Comparison of ENCODE assay signal across 8 cellular contexts in the genomic region with DNA sequence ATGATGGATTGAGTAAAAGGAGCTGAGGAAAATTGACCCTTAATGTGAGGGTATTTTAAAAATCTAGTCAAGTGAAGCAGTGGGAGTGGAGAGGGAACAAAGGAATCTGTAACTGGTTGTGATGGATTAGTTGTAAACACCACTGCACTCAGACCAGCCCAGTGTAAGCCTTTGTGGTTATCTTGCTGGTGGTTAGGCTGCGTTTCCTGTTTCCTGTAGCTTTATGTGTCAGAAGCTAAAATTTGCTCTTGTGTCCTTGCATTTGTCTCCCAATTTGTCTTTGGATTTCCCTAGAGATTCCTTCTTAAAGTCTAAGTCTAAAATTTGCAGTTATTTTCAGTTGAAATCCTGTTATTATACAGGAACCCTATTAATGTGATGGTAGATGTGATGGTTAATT. TPM values are rescaled to one million over a fixed set of nuclear protein-coding genes. Genes with fewer than 3 reads are reported as not detected.
DNase-seq lines count a peak whose midpoint lies in the region; ATAC-seq, FAIRE-seq and TF ChIP-seq lines count a peak whose summit lies in the region.

No MANE protein-coding gene starts in this region.

- H3K9me3 ChIP-seq in PC-9 (ENCODE audit: insufficient read depth, low read depth) (no peaks in the 10 kb centered on the region), HepG2 (ENCODE audit: low read length) (no peaks in the 10 kb centered on the region)

- TF ChIP-seq POLR2A in HepG2 (IDR thresholded peaks at IDR 0.05; ENCODE audit: insufficient read depth in 1 of 2, low read depth in 2 of 2, low read length in 2 of 2): no peak

- H3K4me1 ChIP-seq in PC-9 (replicated peaks; ENCODE audit: insufficient read depth): no peaks in the 10 kb centered on the region
- no peaks in the 10 kb centered on the region for H3K4me1 ChIP-seq in HepG2 (ENCODE audit: insufficient read depth, low read length)

- H3K79me2 ChIP-seq in PC-9 (ENCODE audit: low read depth) (no peaks in the 10 kb centered on the region), HepG2 (ENCODE audit: insufficient read depth, low read length) (no peaks in the 10 kb centered on the region)

- WGBS in HepG2 (ENCODE audit: low lambda C conversion rate): 6% methylated on average over 1 of the region's 1 CpG

- H3K9ac ChIP-seq in HepG2 (ENCODE audit: insufficient read depth, low read depth, low read length): no peak overlapping the region

- H2AFZ ChIP-seq in PC-9 (no peak overlapping the region), HepG2 (ENCODE audit: low read length) (no peak overlapping the region)

- in situ Hi-C loops in ACHN (cut with HindIII; ENCODE audit: low pct_ligation_motif_present, low pct_unique_long_range_greater_than_20kb, low sequenced_read_pairs) (no loop called here), HepG2 (cut with HindIII; ENCODE audit: extremely low pct_ligation_motif_present, low pct_unique_long_range_greater_than_20kb) (no loop called here)

- H3F3A ChIP-seq in PC-9 (ENCODE audit: insufficient read depth, low read depth): no peaks in the 10 kb centered on the region

- no peak for TF ChIP-seq CTCF in kidney epithelial cell (IDR thresholded peaks at IDR 0.05; ENCODE audit: insufficient read depth, low read length, poor library complexity, severe bottlenecking)
- no peak for TF ChIP-seq CTCF in PC-9 (conservative IDR thresholded peaks at IDR 0.05)
- no peak for TF ChIP-seq CTCF in HepG2 (CRISPR knock-in tag; IDR thresholded peaks at IDR 0.05)

- BruUV-seq in PC-9 (replicated peaks; lab: Mats Ljungman, UMichigan) (no TSS peak), HepG2 (replicated peaks; lab: Mats Ljungman, UMichigan) (no TSS peak)

- H3K4me2 ChIP-seq in PC-9: no peak overlapping the region
- no peak overlapping the region for H3K4me2 ChIP-seq in HepG2 (ENCODE audit: low read depth, low read length)

- peak; percentile 90 for ATAC-seq in GM18517 (IDR thresholded peaks at IDR 0.05; ENCODE audit: unreplicated experiment)
- ATAC-seq in HG02571 (IDR thresholded peaks at IDR 0.05; ENCODE audit: unreplicated experiment): peak; percentile 71
- no peak for ATAC-seq in HepG2

- TF ChIP-seq EP300 in HepG2 (IDR thresholded peaks at IDR 0.05; ENCODE audit: low read depth in 2 of 2, low read length in 2 of 2) (no peak), HepG2 (CRISPR knock-in tag; IDR thresholded peaks at IDR 0.05; ENCODE audit: borderline replicate concordance) (no peak)

- intact Hi-C loops in PC-9 (cut with micrococcal nuclease; ENCODE audit: unreplicated experiment): no loop called here
- intact Hi-C loops in HepG2 (cut with micrococcal nuclease; ENCODE audit: unreplicated experiment): no loop called here

- H4K20me1 ChIP-seq in PC-9 (ENCODE audit: insufficient read depth) (no peaks in the 10 kb centered on the region), HepG2 (ENCODE audit: insufficient read depth, low read length) (no peaks in the 10 kb centered on the region)

- no peak for TF ChIP-seq RAD21 in HepG2 (CRISPR knock-in tag; IDR thresholded peaks at IDR 0.05)

- no peak overlapping the region for H3K27ac ChIP-seq in PC-9
- no peak overlapping the region for H3K27ac ChIP-seq in HepG2 (ENCODE audit: extremely low read length, insufficient read depth, low read length)

- DNase-seq in NCI-H69 (lab: John Stamatoyannopoulos, UW) (peak; percentile 7), kidney epithelial cell (ENCODE audit: low read depth) (peak; percentile 19), PC-9 (no peak), ACHN (no peak), HepG2 (ENCODE audit: low spot score) (no peak)
- no peak for DNase-seq in activated CD4-positive, CD25-positive, alpha-beta regulatory T cell (lab: John Stamatoyannopoulos, UW)

- no peaks in the 10 kb centered on the region for H3K9me2 ChIP-seq in PC-9 (ENCODE audit: insufficient read depth)

- no peak for FAIRE-seq in HepG2 (lab: Jason Lieb, UNC)

- H3K27me3 ChIP-seq in kidney epithelial cell (ENCODE audit: control insufficient read depth, insufficient read depth, low read length) (no peaks in the 10 kb centered on the region), PC-9 (ENCODE audit: insufficient read depth, low read depth) (no peaks in the 10 kb centered on the region), HepG2 (ENCODE audit: control insufficient read depth in 1 of 2, insufficient read depth in 2 of 2, low read length in 2 of 2) (no peaks in the 10 kb centered on the region)

- CTCF ChIA-PET in PC-9 (lab: Charles Lee) (no interaction called here), HepG2 (lab: Yijun Ruan, JAX; ENCODE audit: low intra/inter-chr PET ratio, low total read pairs) (no interaction called here)

- H3K36me3 ChIP-seq in kidney epithelial cell (ENCODE audit: control insufficient read depth, insufficient read depth, low read length) (no peaks in the 10 kb centered on the region), PC-9 (ENCODE audit: low read depth) (no peaks in the 10 kb centered on the region), HepG2 (replicated peaks in 1 of 2; ENCODE audit: control insufficient read depth in 1 of 2, insufficient read depth in 2 of 2, low read length in 2 of 2) (no peaks in the 10 kb centered on the region)

- H3K4me3 ChIP-seq in kidney epithelial cell (ENCODE audit: low read depth, low read length) (no peak overlapping the region), PC-9 (no peak overlapping the region), HepG2 (replicated peaks in 1 of 3; ENCODE audit: insufficient read depth in 1 of 3, low read depth in 2 of 3, low read length in 3 of 3) (no peak overlapping the region)

- POLR2A ChIA-PET in PC-9 (lab: Charles Lee; ENCODE audit: unreplicated experiment) (no interaction called here), HepG2 (lab: Yijun Ruan, JAX) (no interaction called here)

RNA-seq across cellular contexts. Expression of a gene that starts 6.3 kb away (rescaled TPM):
- total RNA-seq in kidney epithelial cell (not detected in 2 replicates), PC-9 (2021) (not detected in 2 replicates), HepG2 (2016; rRNA removed; fragmentation: Illumina TruSeq; extraction: Trizol) (not detected in 2 replicates)
- not detected in 2 replicates for total RNA-seq in HepG2 (2016; cell fraction: cytosol; rRNA removed; fragmentation: Illumina TruSeq; extraction: Trizol; ENCODE audit: low read depth)
- total RNA-seq in HepG2 (2016; cell fraction: insoluble cytoplasmic fraction; rRNA removed; fragmentation: Illumina TruSeq; extraction: Trizol): not detected in 2 replicates
- total RNA-seq in HepG2 (2016; cell fraction: membrane; rRNA removed; fragmentation: Illumina TruSeq; extraction: Trizol): not detected in 2 replicates
- not detected in 2 replicates for total RNA-seq in HepG2 (2016; cell fraction: nucleus; rRNA removed; fragmentation: Illumina TruSeq; extraction: Trizol)
- not detected in 2 replicates for polyA plus RNA-seq in HepG2 (2011; rRNA removed)
- polyA plus RNA-seq in HepG2 (2011; cell fraction: cytosol; rRNA removed): not detected in 2 replicates
- not detected in 2 replicates for polyA plus RNA-seq in HepG2 (2011; cell fraction: nucleus; rRNA removed)
- not detected in 2 replicates for polyA plus RNA-seq in HepG2 (2012)
- polyA plus RNA-seq in HepG2 (2016; cell fraction: cytosol; fragmentation: Illumina TruSeq; extraction: Trizol; ENCODE audit: low read depth): not detected in 2 replicates
- polyA plus RNA-seq in HepG2 (2016; cell fraction: insoluble cytoplasmic fraction; fragmentation: Illumina TruSeq; extraction: Trizol; ENCODE audit: low read depth): not detected in 2 replicates
- polyA plus RNA-seq in HepG2 (2016; cell fraction: membrane; fragmentation: Illumina TruSeq; extraction: Trizol; ENCODE audit: low read depth): not detected in 2 replicates
- not detected in 2 replicates for polyA plus RNA-seq in HepG2 (2016; cell fraction: nucleus; fragmentation: Illumina TruSeq; extraction: Trizol; ENCODE audit: insufficient read depth, low read depth)
- polyA minus RNA-seq in HepG2 (2011; rRNA and poly(A)+ RNA removed; ENCODE audit: low replicate concordance): not detected in 2 replicates
- not detected in 2 replicates for polyA minus RNA-seq in HepG2 (2011; cell fraction: cytosol; rRNA and poly(A)+ RNA removed)
- not detected in 2 replicates for polyA minus RNA-seq in HepG2 (2011; cell fraction: nucleus; rRNA and poly(A)+ RNA removed)

RNA-seq across cellular contexts. Expression of a gene that starts 18.5 kb away (rescaled TPM):
- total RNA-seq in kidney epithelial cell (not detected in 2 replicates), PC-9 (2021) (not detected in 2 replicates), HepG2 (2016; rRNA removed; fragmentation: Illumina TruSeq; extraction: Trizol) (not detected in 2 replicates)
- total RNA-seq in HepG2 (2016; cell fraction: cytosol; rRNA removed; fragmentation: Illumina TruSeq; extraction: Trizol; ENCODE audit: low read depth): not detected in 2 replicates
- total RNA-seq in HepG2 (2016; cell fraction: insoluble cytoplasmic fraction; rRNA removed; fragmentation: Illumina TruSeq; extraction: Trizol): not detected in 2 replicates
- not detected in 2 replicates for total RNA-seq in HepG2 (2016; cell fraction: membrane; rRNA removed; fragmentation: Illumina TruSeq; extraction: Trizol)
- total RNA-seq in HepG2 (2016; cell fraction: nucleus; rRNA removed; fragmentation: Illumina TruSeq; extraction: Trizol): not detected in 2 replicates
- not detected in 2 replicates for polyA plus RNA-seq in HepG2 (2011; rRNA removed)
- polyA plus RNA-seq in HepG2 (2011; cell fraction: cytosol; rRNA removed): not detected in 2 replicates
- not detected in 2 replicates for polyA plus RNA-seq in HepG2 (2011; cell fraction: nucleus; rRNA removed)
- not detected in 2 replicates for polyA plus RNA-seq in HepG2 (2012)
- polyA plus RNA-seq in HepG2 (2016; cell fraction: cytosol; fragmentation: Illumina TruSeq; extraction: Trizol; ENCODE audit: low read depth): not detected in 2 replicates
- polyA plus RNA-seq in HepG2 (2016; cell fraction: insoluble cytoplasmic fraction; fragmentation: Illumina TruSeq; extraction: Trizol; ENCODE audit: low read depth): not detected in 2 replicates
- polyA plus RNA-seq in HepG2 (2016; cell fraction: membrane; fragmentation: Illumina TruSeq; extraction: Trizol; ENCODE audit: low read depth): not detected in 2 replicates
- polyA plus RNA-seq in HepG2 (2016; cell fraction: nucleus; fragmentation: Illumina TruSeq; extraction: Trizol; ENCODE audit: insufficient read depth, low read depth): not detected in 2 replicates
- polyA minus RNA-seq in HepG2 (2011; rRNA and poly(A)+ RNA removed; ENCODE audit: low replicate concordance): not detected in 2 replicates
- not detected in 2 replicates for polyA minus RNA-seq in HepG2 (2011; cell fraction: cytosol; rRNA and poly(A)+ RNA removed)
- polyA minus RNA-seq in HepG2 (2011; cell fraction: nucleus; rRNA and poly(A)+ RNA removed): not detected in 2 replicates

RNA-seq across cellular contexts. Expression of a gene that starts 27.2 kb away (rescaled TPM):
- not detected in 2 replicates for total RNA-seq in kidney epithelial cell
- not detected in 2 replicates for total RNA-seq in PC-9 (2021)
- total RNA-seq in HepG2 (2016; rRNA removed; fragmentation: Illumina TruSeq; extraction: Trizol): not detected in 2 replicates
- total RNA-seq in HepG2 (2016; cell fraction: cytosol; rRNA removed; fragmentation: Illumina TruSeq; extraction: Trizol; ENCODE audit: low read depth): not detected in 2 replicates
- not detected in 2 replicates for total RNA-seq in HepG2 (2016; cell fraction: insoluble cytoplasmic fraction; rRNA removed; fragmentation: Illumina TruSeq; extraction: Trizol)
- total RNA-seq in HepG2 (2016; cell fraction: membrane; rRNA removed; fragmentation: Illumina TruSeq; extraction: Trizol): not detected in 2 replicates
- not detected in 2 replicates for total RNA-seq in HepG2 (2016; cell fraction: nucleus; rRNA removed; fragmentation: Illumina TruSeq; extraction: Trizol)
- polyA plus RNA-seq in HepG2 (2011; rRNA removed): not detected in 2 replicates
- not detected in 2 replicates for polyA plus RNA-seq in HepG2 (2011; cell fraction: cytosol; rRNA removed)
- not detected in 2 replicates for polyA plus RNA-seq in HepG2 (2011; cell fraction: nucleus; rRNA removed)
- polyA plus RNA-seq in HepG2 (2012): not detected in 2 replicates
- polyA plus RNA-seq in HepG2 (2016; cell fraction: cytosol; fragmentation: Illumina TruSeq; extraction: Trizol; ENCODE audit: low read depth): not detected in 2 replicates
- not detected in 2 replicates for polyA plus RNA-seq in HepG2 (2016; cell fraction: insoluble cytoplasmic fraction; fragmentation: Illumina TruSeq; extraction: Trizol; ENCODE audit: low read depth)
- polyA plus RNA-seq in HepG2 (2016; cell fraction: membrane; fragmentation: Illumina TruSeq; extraction: Trizol; ENCODE audit: low read depth): not detected in 2 replicates
- polyA plus RNA-seq in HepG2 (2016; cell fraction: nucleus; fragmentation: Illumina TruSeq; extraction: Trizol; ENCODE audit: insufficient read depth, low read depth): not detected in 2 replicates
- polyA minus RNA-seq in HepG2 (2011; rRNA and poly(A)+ RNA removed; ENCODE audit: low replicate concordance): not detected in 2 replicates
- polyA minus RNA-seq in HepG2 (2011; cell fraction: cytosol; rRNA and poly(A)+ RNA removed): not detected in 2 replicates
- not detected in 2 replicates for polyA minus RNA-seq in HepG2 (2011; cell fraction: nucleus; rRNA and poly(A)+ RNA removed)

RNA-seq across cellular contexts. Expression of a gene that starts 41.8 kb away (rescaled TPM):
- total RNA-seq in kidney epithelial cell (not detected in 2 replicates), PC-9 (2021) (not detected in 2 replicates), HepG2 (2016; rRNA removed; fragmentation: Illumina TruSeq; extraction: Trizol) (not detected in 2 replicates)
- not detected in 2 replicates for total RNA-seq in HepG2 (2016; cell fraction: cytosol; rRNA removed; fragmentation: Illumina TruSeq; extraction: Trizol; ENCODE audit: low read depth)
- total RNA-seq in HepG2 (2016; cell fraction: insoluble cytoplasmic fraction; rRNA removed; fragmentation: Illumina TruSeq; extraction: Trizol): not detected in 2 replicates
- total RNA-seq in HepG2 (2016; cell fraction: membrane; rRNA removed; fragmentation: Illumina TruSeq; extraction: Trizol): not detected in 2 replicates
- not detected in 2 replicates for total RNA-seq in HepG2 (2016; cell fraction: nucleus; rRNA removed; fragmentation: Illumina TruSeq; extraction: Trizol)
- polyA plus RNA-seq in HepG2 (2011; rRNA removed): not detected in 2 replicates
- not detected in 2 replicates for polyA plus RNA-seq in HepG2 (2011; cell fraction: cytosol; rRNA removed)
- polyA plus RNA-seq in HepG2 (2011; cell fraction: nucleus; rRNA removed): not detected in 2 replicates
- polyA plus RNA-seq in HepG2 (2012): not detected in 2 replicates
- not detected in 2 replicates for polyA plus RNA-seq in HepG2 (2016; cell fraction: cytosol; fragmentation: Illumina TruSeq; extraction: Trizol; ENCODE audit: low read depth)
- polyA plus RNA-seq in HepG2 (2016; cell fraction: insoluble cytoplasmic fraction; fragmentation: Illumina TruSeq; extraction: Trizol; ENCODE audit: low read depth): not detected in 2 replicates
- not detected in 2 replicates for polyA plus RNA-seq in HepG2 (2016; cell fraction: membrane; fragmentation: Illumina TruSeq; extraction: Trizol; ENCODE audit: low read depth)
- polyA plus RNA-seq in HepG2 (2016; cell fraction: nucleus; fragmentation: Illumina TruSeq; extraction: Trizol; ENCODE audit: insufficient read depth, low read depth): not detected in 2 replicates
- not detected in 2 replicates for polyA minus RNA-seq in HepG2 (2011; rRNA and poly(A)+ RNA removed; ENCODE audit: low replicate concordance)
- polyA minus RNA-seq in HepG2 (2011; cell fraction: cytosol; rRNA and poly(A)+ RNA removed): not detected in 2 replicates
- not detected in 2 replicates for polyA minus RNA-seq in HepG2 (2011; cell fraction: nucleus; rRNA and poly(A)+ RNA removed)

RNA-seq across cellular contexts. Expression of a gene that starts 46.8 kb away (rescaled TPM):
- total RNA-seq in kidney epithelial cell (not detected in 2 replicates), PC-9 (2021) (not detected in 2 replicates), HepG2 (2016; rRNA removed; fragmentation: Illumina TruSeq; extraction: Trizol) (not detected in 2 replicates)
- total RNA-seq in HepG2 (2016; cell fraction: cytosol; rRNA removed; fragmentation: Illumina TruSeq; extraction: Trizol; ENCODE audit: low read depth): not detected in 2 replicates
- not detected in 2 replicates for total RNA-seq in HepG2 (2016; cell fraction: insoluble cytoplasmic fraction; rRNA removed; fragmentation: Illumina TruSeq; extraction: Trizol)
- not detected in 2 replicates for total RNA-seq in HepG2 (2016; cell fraction: membrane; rRNA removed; fragmentation: Illumina TruSeq; extraction: Trizol)
- total RNA-seq in HepG2 (2016; cell fraction: nucleus; rRNA removed; fragmentation: Illumina TruSeq; extraction: Trizol): not detected in 2 replicates
- polyA plus RNA-seq in HepG2 (2011; rRNA removed): not detected in 2 replicates
- polyA plus RNA-seq in HepG2 (2011; cell fraction: cytosol; rRNA removed): not detected in 2 replicates
- not detected in 2 replicates for polyA plus RNA-seq in HepG2 (2011; cell fraction: nucleus; rRNA removed)
- polyA plus RNA-seq in HepG2 (2012): not detected in 2 replicates
- polyA plus RNA-seq in HepG2 (2016; cell fraction: cytosol; fragmentation: Illumina TruSeq; extraction: Trizol; ENCODE audit: low read depth): not detected in 2 replicates
- not detected in 2 replicates for polyA plus RNA-seq in HepG2 (2016; cell fraction: insoluble cytoplasmic fraction; fragmentation: Illumina TruSeq; extraction: Trizol; ENCODE audit: low read depth)
- polyA plus RNA-seq in HepG2 (2016; cell fraction: membrane; fragmentation: Illumina TruSeq; extraction: Trizol; ENCODE audit: low read depth): not detected in 2 replicates
- not detected in 2 replicates for polyA plus RNA-seq in HepG2 (2016; cell fraction: nucleus; fragmentation: Illumina TruSeq; extraction: Trizol; ENCODE audit: insufficient read depth, low read depth)
- not detected in 2 replicates for polyA minus RNA-seq in HepG2 (2011; rRNA and poly(A)+ RNA removed; ENCODE audit: low replicate concordance)
- not detected in 2 replicates for polyA minus RNA-seq in HepG2 (2011; cell fraction: cytosol; rRNA and poly(A)+ RNA removed)
- not detected in 2 replicates for polyA minus RNA-seq in HepG2 (2011; cell fraction: nucleus; rRNA and poly(A)+ RNA removed)

Comparison
In these comparisons a context has a peak if more than half of its experiments do, and no peak if none do; other contexts are left out.
1. DNase-seq: peak in NCI-H69 (single experiment) and kidney epithelial cell (single experiment); none in PC-9 (0 of 2), ACHN (single experiment), HepG2 (single experiment) and activated CD4-positive, CD25-positive, alpha-beta regulatory T cell (0 of 4).